In the genomic region with DNA sequence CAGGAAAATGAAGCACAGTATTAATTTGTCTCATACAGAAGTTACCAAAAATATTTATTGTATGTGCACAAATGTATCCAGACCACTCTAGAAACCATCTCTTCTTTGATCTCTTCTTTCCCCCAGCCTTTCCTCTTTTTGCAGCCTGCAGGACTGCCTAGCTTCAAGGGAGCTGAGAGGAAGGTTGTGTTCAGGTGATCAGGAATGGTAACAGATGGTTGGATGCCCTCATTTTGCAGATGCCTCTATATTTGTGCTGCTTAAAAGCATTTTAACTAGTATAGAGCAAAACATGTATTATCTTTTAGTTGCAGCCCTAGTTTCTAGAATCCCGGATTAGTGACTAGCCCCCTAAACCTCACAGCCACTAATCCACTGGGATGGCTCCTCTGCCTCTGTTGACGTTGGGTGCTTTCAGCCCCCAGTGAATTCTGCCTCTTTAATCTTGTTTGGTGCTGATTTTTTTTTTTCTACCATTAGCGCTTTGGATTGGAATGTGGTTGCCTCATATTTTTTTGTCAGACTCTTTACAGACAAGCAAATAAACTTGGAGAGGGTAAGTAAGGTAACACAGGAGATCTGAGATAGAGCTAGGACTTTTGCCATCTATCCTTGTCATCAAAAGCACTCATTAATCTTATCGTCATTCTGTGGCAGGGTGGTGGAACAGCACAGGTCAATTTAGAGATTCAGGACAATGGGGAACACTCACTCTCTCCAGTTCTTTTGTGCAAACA, we compare ENCODE assay signal across 14 cellular contexts.
A peak's percentile ranks its signal among the peaks of the same experiment; 100 is the strongest.
DNase-seq lines count a peak whose midpoint lies in the region; ATAC-seq and TF ChIP-seq lines count a peak whose summit lies in the region.
"Had no signal": no experiment of that assay in that cellular context is flagged by ENCODE, and none has a peak within 500 bp of the region (broad histone marks: within the 10 kb centered on the region; RNA-seq: fewer than 3 reads in every experiment).

No MANE protein-coding gene starts in this region.

- H3K9me3 ChIP-seq in fibroblast of lung (ENCODE audit: control insufficient read depth, insufficient read depth, low read depth, low read length), result no peaks in the 10 kb centered on the region

- no peaks in the 10 kb centered on the region for H3K4me1 ChIP-seq in fibroblast of lung (ENCODE audit: control insufficient read depth, extremely low read depth, insufficient read depth, low read length)

- no peak overlapping the region for H2AFZ ChIP-seq in fibroblast of lung (ENCODE audit: low read length)

- ATAC-seq in GM21723 (IDR thresholded peaks at IDR 0.05; ENCODE audit: unreplicated experiment), result no peak
- ATAC-seq: left colon; stimulated activated naive B cell treated with anti-CD40 and anti-IgM and Interleukin-4, amounts not matched to agents 10 μg/mL and 1 μg/mL and 100 μg/mL, for 72 hours; WTC11 had no signal

- H3K4me2 ChIP-seq in fibroblast of lung (ENCODE audit: extremely low read depth, insufficient read depth, low read length), result no peak overlapping the region

- H4K20me1 ChIP-seq in fibroblast of lung (ENCODE audit: control insufficient read depth, extremely low read depth, insufficient read depth, low read length), result no peaks in the 10 kb centered on the region

- H3K4me3 ChIP-seq in fibroblast of lung (replicated peaks in 1 of 4; ENCODE audit: control extremely low read depth in 1 of 4, insufficient read depth in 1 of 4, low read depth in 3 of 4, low read length in 4 of 4), result no peak overlapping the region
- H3K4me3 ChIP-seq: dorsolateral prefrontal cortex had no signal

- H3K27me3 ChIP-seq in fibroblast of lung (ENCODE audit: control insufficient read depth, insufficient read depth, low read length), result no peaks in the 10 kb centered on the region
- H3K27me3 ChIP-seq: dorsolateral prefrontal cortex had no signal

- TF ChIP-seq CTCF in fibroblast of lung (conservative IDR thresholded peaks at IDR 0.05 in 1 of 2, IDR thresholded peaks at IDR 0.05 in 1 of 2; ENCODE audit: low read depth in 1 of 2, low read length in 2 of 2), result no peak

- H3K9ac ChIP-seq in fibroblast of lung (ENCODE audit: insufficient read depth, low read length), result no peak overlapping the region

- DNase-seq in EH (ENCODE audit: low read depth) (peak; percentile 78), NCI-H226 (peak; percentile 35), fibroblast of lung (ENCODE audit: low read depth in 2 of 2) (peak; percentile 28 to 73), renal cortical epithelial cell (ENCODE audit: low read depth) (peak; percentile 57), LoVo (ENCODE audit: low spot score) (no peak), NCI-H1092 (lab: John Stamatoyannopoulos, UW) (no peak)
- DNase-seq in activated CD4-positive, alpha-beta T cell treated with anti-CD3 and anti-CD28 coated beads for 4 hours, result no peak
- DNase-seq: activated T-cell treated with anti-CD3 and anti-CD28 coated beads for 4 hours; CD4-positive, alpha-beta T cell; left colon; stimulated activated naive B cell treated with anti-CD40 and anti-IgM and Interleukin-4, amounts not matched to agents 10 μg/mL and 1 μg/mL and 100 μg/mL, for 72 hours had no signal

- no peaks in the 10 kb centered on the region for H3K36me3 ChIP-seq in fibroblast of lung (ENCODE audit: control insufficient read depth, insufficient read depth, low read length)

- no peaks in the 10 kb centered on the region for H3K79me2 ChIP-seq in fibroblast of lung (ENCODE audit: control insufficient read depth, insufficient read depth, low read length)

- no peak overlapping the region for H3K27ac ChIP-seq in fibroblast of lung (ENCODE audit: insufficient read depth, low read length)

Comparison
In these comparisons a context has a peak if more than half of its experiments do, and no peak if none do; other contexts are left out.
1. DNase-seq: peak in EH (single experiment), NCI-H226 (single experiment), fibroblast of lung (2 of 2) and renal cortical epithelial cell (single experiment); none in LoVo (single experiment), activated CD4-positive, alpha-beta T cell treated with anti-CD3 and anti-CD28 coated beads for 4 hours (0 of 2) and NCI-H1092 (single experiment).